23 cellular contexts compared by ENCODE assay signal in the genomic region with DNA sequence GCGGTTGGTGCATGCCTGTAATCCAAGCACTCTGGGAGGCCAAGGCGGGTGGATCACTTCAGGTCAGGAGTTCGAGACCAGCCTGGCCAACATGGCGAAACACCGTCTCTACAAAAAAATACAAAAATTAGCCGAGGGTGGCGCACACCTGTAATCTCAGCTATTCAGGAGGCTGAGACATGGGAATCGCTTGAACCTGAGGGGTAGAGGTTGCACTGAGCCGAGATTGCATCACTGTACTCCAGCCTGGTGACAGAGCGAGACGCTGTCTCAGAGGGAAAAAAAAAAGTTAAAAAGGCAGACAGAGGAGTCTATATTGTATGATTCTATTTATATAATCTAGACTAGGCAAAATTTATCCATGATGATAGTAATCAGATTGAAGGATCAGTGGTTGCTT. TPM values are rescaled to one million over a fixed set of nuclear protein-coding genes. Genes with fewer than 3 reads are reported as not detected.
DNase-seq lines count a peak whose midpoint lies in the region; ATAC-seq, FAIRE-seq and TF ChIP-seq lines count a peak whose summit lies in the region.
"Had no signal": no experiment of that assay in that cellular context is flagged by ENCODE, and none has a peak within 500 bp of the region (broad histone marks: within the 10 kb centered on the region; RNA-seq: fewer than 3 reads in every experiment).

No MANE protein-coding gene starts in this region.

- intact Hi-C loops in HepG2 (cut with micrococcal nuclease; ENCODE audit: unreplicated experiment) (no loop called here), right lobe of liver (cut with DNase I) (no loop called here)

- ATAC-seq in HepG2 (no peak), right lobe of liver (no peak)
- ATAC-seq in activated T-helper 17 cell treated with anti-CD3 and anti-CD28 coated beads, Interleukin-2, amount 50 U/mL, for 72 hours (replicated peaks) = no peak
- no peak for ATAC-seq in stimulated activated naive CD8-positive, alpha-beta T cell treated with anti-CD3 and anti-CD28 coated beads, Interleukin-15, amount 100 ng/mL, for 72 hours

- no peak for FAIRE-seq in HepG2 (lab: Jason Lieb, UNC)
- FAIRE-seq in D721Med (lab: Jason Lieb, UNC) = no peak
- FAIRE-seq: A204.1, GM19239, H54 had no signal

- H3K4me3 Mint-ChIP-seq in activated T-helper 17 cell treated with anti-CD3 and anti-CD28 coated beads, Interleukin-2, amount 50 U/mL, for 72 hours = no peak overlapping the region
- no peak overlapping the region for H3K4me3 Mint-ChIP-seq in stimulated activated naive CD8-positive, alpha-beta T cell treated with anti-CD3 and anti-CD28 coated beads, Interleukin-15, amount 100 ng/mL, for 72 hours
- H3K4me3 Mint-ChIP-seq: CD8-positive, alpha-beta memory T cell had no signal

- no peak overlapping the region for H2AK5ac ChIP-seq in trophoblast cell (ENCODE audit: low read length)

- no peak for TF ChIP-seq EP300 in HepG2 (IDR thresholded peaks at IDR 0.05; ENCODE audit: low read depth in 2 of 2, low read length in 2 of 2)
- TF ChIP-seq EP300 in HepG2 (CRISPR knock-in tag; IDR thresholded peaks at IDR 0.05; ENCODE audit: borderline replicate concordance) = no peak

- no peak overlapping the region for H3K18ac ChIP-seq in trophoblast cell (ENCODE audit: low read length)

- no peak overlapping the region for H3K4ac ChIP-seq in trophoblast cell (ENCODE audit: low read depth, low read length)

- WGBS in HepG2 (ENCODE audit: low lambda C conversion rate) = 97% methylated on average over 11 of the region's 11 CpGs
- 96% methylated on average over 7 of the region's 11 CpGs for WGBS in right lobe of liver (ENCODE audit: insufficient coverage, low coverage, low lambda C conversion rate, missing lambda C conversion rate)
- WGBS in trophoblast cell (ENCODE audit: extremely low coverage, insufficient coverage, insufficient read length) = no CpG with 5 or more reads among the region's 11 CpGs

- H4K12ac ChIP-seq in trophoblast cell (ENCODE audit: low read depth, low read length) = no peak overlapping the region

- H2BK5ac ChIP-seq in trophoblast cell (ENCODE audit: low read depth, low read length, poor library complexity) = no peak overlapping the region

- H2AFZ ChIP-seq in HepG2 (ENCODE audit: low read length) (no peak overlapping the region), trophoblast cell (ENCODE audit: insufficient read depth, low read length, poor library complexity) (no peak overlapping the region)

- no peak for DNase-seq in HepG2 (ENCODE audit: low spot score)
- no peak for DNase-seq in right lobe of liver
- DNase-seq in trophoblast cell = peak; percentile 65 to 74
- DNase-seq in BE2C = no peak
- no peak for DNase-seq in D721Med (ENCODE audit: insufficient read length, low spot score)
- DNase-seq in stimulated activated naive CD8-positive, alpha-beta T cell treated with anti-CD3 and anti-CD28 coated beads, Interleukin-15, amount 100 ng/mL, for 72 hours = no peak
- DNase-seq: AML-193; C1 segment of cervical spinal cord; CD8-positive, alpha-beta memory T cell; Karpas-422; NCI-H1092; NCI-H1417 treated with DMSO at 0.1 percent for 48 hours; NCI-H1694 treated with DMSO at 0.1 percent for 48 hours; NCI-H2081; NCI-H2227 treated with DMSO at 0.1 percent for 48 hours; NCI-H69; Peyer's patch; SHP77 treated with DMSO at 0.1 percent for 48 hours had no signal

- in situ Hi-C loops in HepG2 (cut with HindIII; ENCODE audit: extremely low pct_ligation_motif_present, low pct_unique_long_range_greater_than_20kb) = no loop called here

- no peaks in the 10 kb centered on the region for H4K20me1 ChIP-seq in HepG2 (ENCODE audit: insufficient read depth, low read length)

- H3K27ac ChIP-seq in HepG2 (ENCODE audit: extremely low read length, insufficient read depth, low read length) (peak overlapping the region; percentile 50), right lobe of liver (no peak overlapping the region), trophoblast cell (ENCODE audit: low read depth, low read length) (no peak overlapping the region)
- H3K27ac ChIP-seq: HL-60, Peyer's patch had no signal

- H3K27me3 Mint-ChIP-seq in activated T-helper 17 cell treated with anti-CD3 and anti-CD28 coated beads, Interleukin-2, amount 50 U/mL, for 72 hours = no peaks in the 10 kb centered on the region
- H3K27me3 Mint-ChIP-seq in stimulated activated naive CD8-positive, alpha-beta T cell treated with anti-CD3 and anti-CD28 coated beads, Interleukin-15, amount 100 ng/mL, for 72 hours = no peaks in the 10 kb centered on the region
- H3K27me3 Mint-ChIP-seq: CD8-positive, alpha-beta memory T cell had no signal

- peaks cover 31% of the 10 kb centered on the region for H3K4me1 ChIP-seq in HepG2 (ENCODE audit: insufficient read depth, low read length)
- no peaks in the 10 kb centered on the region for H3K4me1 ChIP-seq in right lobe of liver
- peaks cover 3 to 6% of the 10 kb centered on the region in 2 experiments for H3K4me1 ChIP-seq in trophoblast cell (ENCODE audit: control insufficient read depth in 1 of 2, insufficient read depth in 2 of 2, low read length in 2 of 2)
- no peaks in the 10 kb centered on the region; the same call in 1 of the 2 replicates for H3K4me1 ChIP-seq in BE2C
- H3K4me1 ChIP-seq: Peyer's patch had no signal

- CTCF ChIA-PET in HepG2 (lab: Yijun Ruan, JAX; ENCODE audit: low intra/inter-chr PET ratio, low total read pairs) = no interaction called here

- no peaks in the 10 kb centered on the region for H3K27me3 ChIP-seq in HepG2 (ENCODE audit: control insufficient read depth in 1 of 2, insufficient read depth in 2 of 2, low read length in 2 of 2)
- H3K27me3 ChIP-seq in right lobe of liver = no peaks in the 10 kb centered on the region
- no peaks in the 10 kb centered on the region for H3K27me3 ChIP-seq in trophoblast cell (ENCODE audit: insufficient read depth, low read length)
- H3K27me3 ChIP-seq in BE2C = no peaks in the 10 kb centered on the region
- H3K27me3 ChIP-seq: Peyer's patch had no signal

- no peak overlapping the region for H3K14ac ChIP-seq in trophoblast cell (ENCODE audit: low read length)

- H3K36me3 Mint-ChIP-seq in activated T-helper 17 cell treated with anti-CD3 and anti-CD28 coated beads, Interleukin-2, amount 50 U/mL, for 72 hours (ENCODE audit: low read depth) = peaks cover 100% of the 10 kb centered on the region

- H2BK12ac ChIP-seq in trophoblast cell (ENCODE audit: low read length) = no peak overlapping the region

- TF ChIP-seq POLR2A in HepG2 (IDR thresholded peaks at IDR 0.05; ENCODE audit: insufficient read depth in 1 of 2, low read depth in 2 of 2, low read length in 2 of 2) (no peak), right lobe of liver (IDR thresholded peaks at IDR 0.05) (no peak)

- no TSS peak for BruUV-seq in HepG2 (replicated peaks; lab: Mats Ljungman, UMichigan)

- H3K23ac ChIP-seq in trophoblast cell (ENCODE audit: low read length) = no peak overlapping the region

- H3K79me1 ChIP-seq in trophoblast cell (ENCODE audit: low read length) = no peaks in the 10 kb centered on the region

- no peaks in the 10 kb centered on the region for H3K9me3 Mint-ChIP-seq in activated T-helper 17 cell treated with anti-CD3 and anti-CD28 coated beads, Interleukin-2, amount 50 U/mL, for 72 hours
- no peaks in the 10 kb centered on the region for H3K9me3 Mint-ChIP-seq in stimulated activated naive CD8-positive, alpha-beta T cell treated with anti-CD3 and anti-CD28 coated beads, Interleukin-15, amount 100 ng/mL, for 72 hours
- H3K9me3 Mint-ChIP-seq: CD8-positive, alpha-beta memory T cell had no signal

- no peak overlapping the region for H3K9ac ChIP-seq in HepG2 (ENCODE audit: insufficient read depth, low read depth, low read length)
- H3K9ac ChIP-seq in trophoblast cell (ENCODE audit: low read length) = no peak overlapping the region

- no peak overlapping the region for H4K91ac ChIP-seq in trophoblast cell (ENCODE audit: low read depth, low read length)

- H3K9me3 ChIP-seq in HepG2 (ENCODE audit: low read length) (no peaks in the 10 kb centered on the region), right lobe of liver (no peaks in the 10 kb centered on the region), trophoblast cell (ENCODE audit: insufficient read depth, low read depth, low read length) (no peaks in the 10 kb centered on the region), BE2C (no peaks in the 10 kb centered on the region)
- H3K9me3 ChIP-seq: Peyer's patch had no signal

- no peak overlapping the region for H3K4me2 ChIP-seq in HepG2 (ENCODE audit: low read depth, low read length)
- H3K4me2 ChIP-seq in trophoblast cell (ENCODE audit: low read length) = no peak overlapping the region

- POLR2A ChIA-PET in HepG2 (lab: Yijun Ruan, JAX) = no interaction called here

- no peak overlapping the region for H2BK120ac ChIP-seq in trophoblast cell (ENCODE audit: insufficient read depth, low read length, poor library complexity)

- H4K8ac ChIP-seq in trophoblast cell (ENCODE audit: low read depth, low read length) = no peak overlapping the region

- no peaks in the 10 kb centered on the region for H3K4me1 Mint-ChIP-seq in activated T-helper 17 cell treated with anti-CD3 and anti-CD28 coated beads, Interleukin-2, amount 50 U/mL, for 72 hours
- no peaks in the 10 kb centered on the region for H3K4me1 Mint-ChIP-seq in stimulated activated naive CD8-positive, alpha-beta T cell treated with anti-CD3 and anti-CD28 coated beads, Interleukin-15, amount 100 ng/mL, for 72 hours
- H3K4me1 Mint-ChIP-seq: CD8-positive, alpha-beta memory T cell had no signal

- no peaks in the 10 kb centered on the region for H3K79me2 ChIP-seq in HepG2 (ENCODE audit: insufficient read depth, low read length)
- no peaks in the 10 kb centered on the region for H3K79me2 ChIP-seq in trophoblast cell (ENCODE audit: control insufficient read depth, insufficient read depth, low read length, poor library complexity)

- H3K4me3 ChIP-seq in HepG2 (replicated peaks in 1 of 3; ENCODE audit: insufficient read depth in 1 of 3, low read depth in 2 of 3, low read length in 3 of 3) (no peak overlapping the region), right lobe of liver (no peak overlapping the region), trophoblast cell (ENCODE audit: low read depth, low read length) (no peak overlapping the region), BE2C (ENCODE audit: low read depth, low read length) (no peak overlapping the region)
- H3K4me3 ChIP-seq: Peyer's patch had no signal

- H3K36me3 ChIP-seq in HepG2 (replicated peaks in 1 of 2; ENCODE audit: control insufficient read depth in 1 of 2, insufficient read depth in 2 of 2, low read length in 2 of 2) = peaks cover 22 to 71% of the 10 kb centered on the region in 2 experiments
- peaks cover 0 to 37% (median 15%) of the 10 kb centered on the region in 4 donors for H3K36me3 ChIP-seq in right lobe of liver
- peaks cover 24 to 40% of the 10 kb centered on the region in 2 experiments for H3K36me3 ChIP-seq in trophoblast cell (ENCODE audit: control insufficient read depth in 1 of 2, insufficient read depth in 2 of 2, low read length in 2 of 2)
- peaks cover 84% of the 10 kb centered on the region for H3K36me3 ChIP-seq in BE2C

- TF ChIP-seq CTCF in HepG2 (CRISPR knock-in tag; IDR thresholded peaks at IDR 0.05) (no peak), right lobe of liver (IDR thresholded peaks at IDR 0.05) (no peak), BE2C (IDR thresholded peaks at IDR 0.05; ENCODE audit: low read depth, low read length) (no peak), D721Med (IDR thresholded peaks at IDR 0.05; ENCODE audit: insufficient read depth, missing control alignments) (no peak)

- no peak for TF ChIP-seq RAD21 in HepG2 (CRISPR knock-in tag; IDR thresholded peaks at IDR 0.05)

- peak overlapping the region; percentile 71 for H3K27ac Mint-ChIP-seq in activated T-helper 17 cell treated with anti-CD3 and anti-CD28 coated beads, Interleukin-2, amount 50 U/mL, for 72 hours
- H3K27ac Mint-ChIP-seq in stimulated activated naive CD8-positive, alpha-beta T cell treated with anti-CD3 and anti-CD28 coated beads, Interleukin-15, amount 100 ng/mL, for 72 hours = peak overlapping the region in 1 of 2 donors; percentile 27
- H3K27ac Mint-ChIP-seq: CD8-positive, alpha-beta memory T cell had no signal

RNA-seq across cellular contexts. Expression of a gene that starts 27.3 kb away (rescaled TPM):
- total RNA-seq in HepG2 (2016; rRNA removed; fragmentation: Illumina TruSeq; extraction: Trizol) = 53.1 and 85.3 TPM in 2 replicates
- total RNA-seq in HepG2 (2016; cell fraction: cytosol; rRNA removed; fragmentation: Illumina TruSeq; extraction: Trizol; ENCODE audit: low read depth) = 8.3 and 10.2 TPM in 2 replicates
- 43.2 and 85.3 TPM in 2 replicates for total RNA-seq in HepG2 (2016; cell fraction: insoluble cytoplasmic fraction; rRNA removed; fragmentation: Illumina TruSeq; extraction: Trizol)
- 23.6 and 25.9 TPM in 2 replicates for total RNA-seq in HepG2 (2016; cell fraction: membrane; rRNA removed; fragmentation: Illumina TruSeq; extraction: Trizol)
- total RNA-seq in HepG2 (2016; cell fraction: nucleus; rRNA removed; fragmentation: Illumina TruSeq; extraction: Trizol) = 119 and 141 TPM in 2 replicates
- polyA plus RNA-seq in HepG2 (2011; rRNA removed) = 158 and 207 TPM in 2 replicates
- polyA plus RNA-seq in HepG2 (2011; cell fraction: cytosol; rRNA removed) = 50.7 and 54.7 TPM in 2 replicates
- polyA plus RNA-seq in HepG2 (2011; cell fraction: nucleus; rRNA removed) = 1,608 and 1,708 TPM in 2 replicates
- polyA plus RNA-seq in HepG2 (2012) = 152 and 164 TPM in 2 replicates
- 3.6 and 4.0 TPM in 2 replicates for polyA plus RNA-seq in HepG2 (2016; cell fraction: cytosol; fragmentation: Illumina TruSeq; extraction: Trizol; ENCODE audit: low read depth)
- polyA plus RNA-seq in HepG2 (2016; cell fraction: insoluble cytoplasmic fraction; fragmentation: Illumina TruSeq; extraction: Trizol; ENCODE audit: low read depth) = 54.2 and 61.1 TPM in 2 replicates
- 12.4 and 12.5 TPM in 2 replicates for polyA plus RNA-seq in HepG2 (2016; cell fraction: membrane; fragmentation: Illumina TruSeq; extraction: Trizol; ENCODE audit: low read depth)
- polyA plus RNA-seq in HepG2 (2016; cell fraction: nucleus; fragmentation: Illumina TruSeq; extraction: Trizol; ENCODE audit: insufficient read depth, low read depth) = 371 and 407 TPM in 2 replicates
- polyA minus RNA-seq in HepG2 (2011; rRNA and poly(A)+ RNA removed; ENCODE audit: low replicate concordance) = 74.2 and 219 TPM in 2 replicates
- polyA minus RNA-seq in HepG2 (2011; cell fraction: cytosol; rRNA and poly(A)+ RNA removed) = 77.9 and 95.1 TPM in 2 replicates
- 286 and 292 TPM in 2 replicates for polyA minus RNA-seq in HepG2 (2011; cell fraction: nucleus; rRNA and poly(A)+ RNA removed)
- 10 to 100 TPM in 5 of 6 experiments, 1 to 10 TPM in 1; 9.5 to 22.6 (median 16.6) TPM for total RNA-seq in right lobe of liver
- 100 to 1,000 TPM; 184 to 628 TPM for total RNA-seq in activated T-helper 17 cell treated with anti-CD3 and anti-CD28 coated beads, Interleukin-2, amount 50 U/mL, for 72 hours
- polyA plus RNA-seq in trophoblast cell (2013) = 55.4 and 60.6 TPM in 2 replicates
- 123 TPM for polyA plus RNA-seq in BE2C (2012; ENCODE audit: insufficient read depth, insufficient read length, low read depth)

Comparison
In these comparisons a context has a peak if more than half of its experiments do, and no peak if none do; other contexts are left out.
1. DNase-seq: peak in trophoblast cell (2 of 2); none in HepG2 (single experiment), right lobe of liver (0 of 3), BE2C (single experiment), D721Med (single experiment) and stimulated activated naive CD8-positive, alpha-beta T cell treated with anti-CD3 and anti-CD28 coated beads, Interleukin-15, amount 100 ng/mL, for 72 hours (0 of 2).